In genomic region chr5:170484459-170484831, GRCh38 we compare ENCODE assay signal across 20 cellular contexts.
"Had no signal": no experiment of that assay in that cellular context is flagged by ENCODE, and none has a peak within 500 bp of the region (broad histone marks: within the 10 kb centered on the region; RNA-seq: fewer than 3 reads in every experiment).

No MANE protein-coding gene starts in this region.

- H3K36me3 Mint-ChIP-seq: activated CD8-positive, alpha-beta memory T cell treated with anti-CD3 and anti-CD28 coated beads, Interleukin-2, amount 10 ng/mL, durations not matched to agents 7 days and 5 days; activated naive CD8-positive, alpha-beta T cell treated with anti-CD3 and anti-CD28 coated beads for 36 hours; WTC11 had no signal

- H3K4me1 Mint-ChIP-seq: activated CD4-positive, alpha-beta T cell treated with anti-CD3 and anti-CD28 coated beads, Interleukin-2, amount 10 ng/mL, durations not matched to agents 24 days and 14 days; activated CD8-positive, alpha-beta memory T cell treated with anti-CD3 and anti-CD28 coated beads, Interleukin-2, amount 10 ng/mL, durations not matched to agents 7 days and 5 days had no signal

- H3K9me3 ChIP-seq: Peyer's patch had no signal

- H3K4me3 ChIP-seq: Peyer's patch had no signal

- H3K27ac ChIP-seq: Peyer's patch had no signal

- DNase-seq: activated CD4-positive, alpha-beta T cell treated with anti-CD3 and anti-CD28 coated beads, Interleukin-2, amount 10 ng/mL, durations not matched to agents 24 days and 14 days; activated CD4-positive, alpha-beta T cell treated with anti-CD3 and anti-CD28 coated beads, Interleukin-2, amount 50 U/mL, for 48 hours; activated CD4-positive, CD25-positive, alpha-beta regulatory T cell treated with anti-CD3 and anti-CD28 coated beads, Interleukin-2, amount 50 U/mL, for 72 hours; activated effector memory CD4-positive, alpha-beta T cell treated with Interleukin-2 at 50 U/mL for 16 hours; activated naive CD4-positive, alpha-beta T cell treated with Interleukin-2 at 50 U/mL for 16 hours; activated naive CD8-positive, alpha-beta T cell treated with anti-CD3 and anti-CD28 coated beads for 36 hours; activated T-cell treated with anti-CD3 and anti-CD28 coated beads, Interleukin-2, amount 50 U/mL, for 24 hours; cerebellar nuclear complex; KBM-7; NCI-H1105; NCI-H1694 treated with DMSO at 0.1 percent for 48 hours; NCI-H2029 treated with DMSO at 0.1 percent for 48 hours; NK-92 treated with Interleukin-12 subunit alpha and Interleukin-12 subunit beta, amount 100 ng/mL, for 24 hours; Peyer's patch; SHP77 treated with DMSO at 0.1 percent for 48 hours; T-helper 17 cell; T-helper 9 cell had no signal

- H3K9me3 Mint-ChIP-seq: activated CD4-positive, alpha-beta T cell treated with anti-CD3 and anti-CD28 coated beads, Interleukin-2, amount 10 ng/mL, durations not matched to agents 24 days and 14 days; activated naive CD8-positive, alpha-beta T cell treated with anti-CD3 and anti-CD28 coated beads for 36 hours; activated T-cell treated with anti-CD3 and anti-CD28 coated beads, Interleukin-2, amount 50 U/mL, for 24 hours; activated T-helper 1 cell treated with anti-CD3 and anti-CD28 coated beads, Interleukin-12 subunit alpha, Interleukin-12 subunit beta, Interleukin-2, Interleukin-4 antibody, amounts not matched to agents 30 ng/mL and 10 ng/mL and 1 ng/mL, durations not matched to agents 14 hours and 24 hours and 36 hours; WTC11 had no signal

- H3K36me3 ChIP-seq: Peyer's patch had no signal

- H3K4me3 Mint-ChIP-seq: activated CD4-positive, alpha-beta T cell treated with anti-CD3 and anti-CD28 coated beads, Interleukin-2, amount 10 ng/mL, durations not matched to agents 24 days and 14 days; activated CD8-positive, alpha-beta memory T cell treated with anti-CD3 and anti-CD28 coated beads, Interleukin-2, amount 10 ng/mL, durations not matched to agents 7 days and 5 days; activated naive CD8-positive, alpha-beta T cell treated with anti-CD3 and anti-CD28 coated beads for 36 hours; activated T-cell treated with anti-CD3 and anti-CD28 coated beads, Interleukin-2, amount 50 U/mL, for 24 hours; activated T-helper 1 cell treated with anti-CD3 and anti-CD28 coated beads, Interleukin-12 subunit alpha, Interleukin-12 subunit beta, Interleukin-2, Interleukin-4 antibody, amounts not matched to agents 30 ng/mL and 10 ng/mL and 1 ng/mL, durations not matched to agents 14 hours and 24 hours and 36 hours; T-helper 17 cell; WTC11 had no signal

- H3K27me3 ChIP-seq: Peyer's patch had no signal

- H3K27ac Mint-ChIP-seq: activated CD4-positive, alpha-beta T cell treated with anti-CD3 and anti-CD28 coated beads, Interleukin-2, amount 10 ng/mL, durations not matched to agents 24 days and 14 days; activated CD8-positive, alpha-beta memory T cell treated with anti-CD3 and anti-CD28 coated beads, Interleukin-2, amount 10 ng/mL, durations not matched to agents 7 days and 5 days; activated naive CD8-positive, alpha-beta T cell treated with anti-CD3 and anti-CD28 coated beads for 36 hours; activated T-cell treated with anti-CD3 and anti-CD28 coated beads, Interleukin-2, amount 50 U/mL, for 24 hours; activated T-helper 1 cell treated with anti-CD3 and anti-CD28 coated beads, Interleukin-12 subunit alpha, Interleukin-12 subunit beta, Interleukin-2, Interleukin-4 antibody, amounts not matched to agents 30 ng/mL and 10 ng/mL and 1 ng/mL, durations not matched to agents 14 hours and 24 hours and 36 hours; T-helper 17 cell had no signal

- H3K4me1 ChIP-seq: Peyer's patch had no signal
